1 cellular context compared by ENCODE assay signal in genomic region chr13:25172303-25172630, GRCh38.
TF ChIP-seq lines count a peak whose summit lies in the region.

No MANE protein-coding gene starts in this region.

TF ChIP-seq in WTC11, 78 proteins besides CTCF, POLR2A, EP300 and RAD21 (continued from another document):
- TF ChIP-seq PRDM15 (CRISPR knock-in tag; IDR thresholded peaks at IDR 0.05) (no peak), HMGXB4 (CRISPR knock-in tag; IDR thresholded peaks at IDR 0.05) (no peak), ZNF281 (CRISPR knock-in tag; IDR thresholded peaks at IDR 0.05) (no peak), MAX (CRISPR knock-in tag; IDR thresholded peaks at IDR 0.05) (no peak), NR3C1 (CRISPR knock-in tag; conservative IDR thresholded peaks at IDR 0.05; ENCODE audit: low read depth) (no peak), AR (CRISPR knock-in tag; IDR thresholded peaks at IDR 0.05) (no peak), IRF1 (CRISPR knock-in tag; IDR thresholded peaks at IDR 0.05) (no peak), SMAD3 (CRISPR knock-in tag; IDR thresholded peaks at IDR 0.05; ENCODE audit: borderline replicate concordance) (no peak), CREM (CRISPR knock-in tag; IDR thresholded peaks at IDR 0.05) (no peak), TEAD4 (CRISPR knock-in tag; IDR thresholded peaks at IDR 0.05) (no peak), RELA (CRISPR knock-in tag; IDR thresholded peaks at IDR 0.05; ENCODE audit: borderline replicate concordance) (no peak), ETV6 (CRISPR knock-in tag; IDR thresholded peaks at IDR 0.05) (no peak), ZSCAN18 (CRISPR knock-in tag; IDR thresholded peaks at IDR 0.05) (no peak)
